Comparison of ENCODE assay signal across 13 cellular contexts in the genomic region with DNA sequence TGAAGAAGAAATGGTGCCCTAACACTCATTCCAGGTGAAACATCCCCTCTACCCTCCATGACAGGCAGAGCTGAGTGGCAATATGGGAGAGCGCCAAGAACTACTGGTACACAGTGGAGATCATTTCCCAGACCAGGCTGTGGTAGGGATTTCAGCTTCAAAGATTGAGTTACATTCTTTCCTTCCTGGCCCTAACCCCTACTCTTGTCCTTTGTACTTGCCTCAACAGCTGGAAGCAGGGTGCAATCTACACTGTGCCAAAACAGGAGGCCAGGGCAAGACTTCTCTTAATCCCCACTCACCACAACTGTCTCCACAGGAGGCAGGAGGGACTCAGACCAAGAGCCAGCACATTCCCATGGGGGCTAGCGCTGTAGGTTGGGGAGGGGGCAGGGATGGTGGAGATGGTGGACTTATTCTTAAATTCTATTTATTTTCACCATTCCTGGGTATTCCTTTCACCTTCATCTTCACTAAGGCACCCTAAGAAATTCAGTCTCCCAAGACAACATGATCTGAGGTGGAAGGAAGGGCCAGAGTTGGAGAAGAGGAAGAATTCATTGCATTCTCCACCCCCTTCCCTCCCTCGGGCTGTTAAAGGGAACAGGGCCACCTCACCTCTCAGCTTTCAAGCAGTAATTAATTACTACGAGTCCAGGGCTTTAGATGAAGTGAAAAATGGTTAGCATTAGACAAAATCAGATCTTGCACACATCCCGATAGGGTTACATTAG.
DNase-seq lines count a peak whose midpoint lies in the region; ATAC-seq and TF ChIP-seq lines count a peak whose summit lies in the region.
"Had no signal": no experiment of that assay in that cellular context is flagged by ENCODE, and none has a peak within 500 bp of the region (broad histone marks: within the 10 kb centered on the region; RNA-seq: fewer than 3 reads in every experiment).

No MANE protein-coding gene starts in this region.

- peak; percentile 41; the same call in 1 of the 3 replicates for ATAC-seq in DND-41 (ENCODE audit: insufficient read depth, low read depth)
- no peak for ATAC-seq in GM21515 (IDR thresholded peaks at IDR 0.05; ENCODE audit: unreplicated experiment)
- ATAC-seq: K562 had no signal

- H2BK5ac ChIP-seq in trophoblast cell (ENCODE audit: low read depth, low read length, poor library complexity) = no peak overlapping the region

- peaks cover 37% of the 10 kb centered on the region for H3K4me1 Mint-ChIP-seq in Caco-2 (ENCODE audit: low read depth, unreplicated experiment)

- H3K4me2 ChIP-seq in DND-41 (ENCODE audit: insufficient read depth, low read length) (no peak overlapping the region), trophoblast cell (ENCODE audit: low read length) (no peak overlapping the region)

- H3K27ac ChIP-seq in DND-41 (ENCODE audit: low read length) = peak overlapping the region; percentile 41; the same call in 1 of the 2 replicates
- H3K27ac ChIP-seq in trophoblast cell (ENCODE audit: low read depth, low read length) = no peak overlapping the region
- no peak overlapping the region for H3K27ac ChIP-seq in testis
- H3K27ac ChIP-seq: sigmoid colon had no signal

- H3K9ac ChIP-seq in DND-41 (ENCODE audit: low read depth, low read length) (no peak overlapping the region), trophoblast cell (ENCODE audit: low read length) (no peak overlapping the region)

- H4K91ac ChIP-seq in trophoblast cell (ENCODE audit: low read depth, low read length) = no peak overlapping the region

- DNase-seq in DND-41 = no peak
- peak; percentile 36 for DNase-seq in MV-4-11 (lab: John Stamatoyannopoulos, UW)
- peak; percentile 54 for DNase-seq in fibroblast of peridontal ligament (ENCODE audit: extremely low read depth)
- DNase-seq in trophoblast cell = no peak
- no peak for DNase-seq in testis
- DNase-seq in Caco-2 = no peak
- DNase-seq: cortex of kidney, naive B cell, NCI-H187 treated with DMSO at 0.1 percent for 48 hours, SHP77 treated with DMSO at 0.1 percent for 48 hours, sigmoid colon had no signal

- H2AK5ac ChIP-seq in trophoblast cell (ENCODE audit: low read length) = no peak overlapping the region

- H3K4me1 ChIP-seq in DND-41 (ENCODE audit: insufficient read depth, low read length) = peaks cover 9% of the 10 kb centered on the region
- H3K4me1 ChIP-seq in trophoblast cell (ENCODE audit: control insufficient read depth in 1 of 2, insufficient read depth in 2 of 2, low read length in 2 of 2) = peaks cover 10 to 17% of the 10 kb centered on the region in 2 experiments
- no peaks in the 10 kb centered on the region for H3K4me1 ChIP-seq in testis
- peaks cover 17% of the 10 kb centered on the region for H3K4me1 ChIP-seq in Caco-2

- H3K23ac ChIP-seq in trophoblast cell (ENCODE audit: low read length) = no peak overlapping the region

- H3K36me3 Mint-ChIP-seq in Caco-2 (ENCODE audit: insufficient read depth, unreplicated experiment) = peaks cover 8% of the 10 kb centered on the region
- H3K36me3 Mint-ChIP-seq: naive B cell had no signal

- no TSS peak for BruUV-seq in Caco-2 (replicated peaks; lab: Mats Ljungman, UMichigan)

- POLR2A ChIA-PET in Caco-2 (lab: Charles Lee) = no interaction called here

- H3K36me3 ChIP-seq in DND-41 (ENCODE audit: insufficient read depth, low read length) (peaks cover 43% of the 10 kb centered on the region), trophoblast cell (ENCODE audit: control insufficient read depth in 1 of 2, insufficient read depth in 2 of 2, low read length in 2 of 2) (no peaks in the 10 kb centered on the region), testis (ENCODE audit: low read depth, missing control alignments) (no peaks in the 10 kb centered on the region), Caco-2 (ENCODE audit: control insufficient read depth, insufficient read depth, low read length) (no peaks in the 10 kb centered on the region; the same call in 1 of the 2 replicates)
- H3K36me3 ChIP-seq: sigmoid colon had no signal

- H3K4me3 ChIP-seq in DND-41 (ENCODE audit: low read depth in 1 of 2, low read length in 2 of 2) = no peak overlapping the region
- H3K4me3 ChIP-seq in trophoblast cell (ENCODE audit: low read depth, low read length) = no peak overlapping the region
- H3K4me3 ChIP-seq in testis = no peak overlapping the region
- H3K4me3 ChIP-seq in Caco-2 (ENCODE audit: low read depth, low read length) = no peak overlapping the region
- H3K4me3 ChIP-seq: K562, sigmoid colon had no signal

- no peak overlapping the region for H4K8ac ChIP-seq in trophoblast cell (ENCODE audit: low read depth, low read length)

- H2AFZ ChIP-seq in DND-41 (ENCODE audit: low read depth, low read length) = no peak overlapping the region
- no peak overlapping the region for H2AFZ ChIP-seq in trophoblast cell (ENCODE audit: insufficient read depth, low read length, poor library complexity)

- no peak for TF ChIP-seq POLR2A in testis (IDR thresholded peaks at IDR 0.05)

- no peak overlapping the region for H3K27ac Mint-ChIP-seq in Caco-2 (ENCODE audit: unreplicated experiment)

- no peaks in the 10 kb centered on the region for H3K79me1 ChIP-seq in trophoblast cell (ENCODE audit: low read length)

- H3K4ac ChIP-seq in trophoblast cell (ENCODE audit: low read depth, low read length) = no peak overlapping the region

- no CpG with 5 or more reads among the region's 5 CpGs for WGBS in trophoblast cell (ENCODE audit: extremely low coverage, insufficient coverage, insufficient read length)
- 79 to 80% methylated on average over 5 of the region's 5 CpGs for WGBS in testis, 2 donors

- no peaks in the 10 kb centered on the region for H3K9me3 ChIP-seq in DND-41 (ENCODE audit: insufficient read depth, low read length, severe bottlenecking)
- no peaks in the 10 kb centered on the region for H3K9me3 ChIP-seq in trophoblast cell (ENCODE audit: insufficient read depth, low read depth, low read length)
- H3K9me3 ChIP-seq in testis = no peaks in the 10 kb centered on the region
- H3K9me3 ChIP-seq in Caco-2 = no peaks in the 10 kb centered on the region
- H3K9me3 ChIP-seq: sigmoid colon had no signal

- H3K9me3 Mint-ChIP-seq in Caco-2 (ENCODE audit: unreplicated experiment) = no peaks in the 10 kb centered on the region
- H3K9me3 Mint-ChIP-seq: naive B cell had no signal

- H3K4me3 Mint-ChIP-seq in Caco-2 (ENCODE audit: unreplicated experiment) = no peak overlapping the region

- CTCF ChIA-PET in Caco-2 (lab: Charles Lee) = interaction anchor here (1.1 kb wide), 1 partner anchor 13 kb away, joined by 3 read pairs; no protein-coding TSS in a partner anchor

- no peak overlapping the region for H2BK120ac ChIP-seq in trophoblast cell (ENCODE audit: insufficient read depth, low read length, poor library complexity)

- peaks cover 67% of the 10 kb centered on the region for H4K20me1 ChIP-seq in DND-41 (ENCODE audit: insufficient read depth, low read length)

- intact Hi-C loops in testis (cut with DNase I; ENCODE audit: low total_unique reads) (no loop called here), Caco-2 (cut with micrococcal nuclease; ENCODE audit: unreplicated experiment) (no loop called here)

- H3K14ac ChIP-seq in trophoblast cell (ENCODE audit: low read length) = no peak overlapping the region

- H2BK12ac ChIP-seq in trophoblast cell (ENCODE audit: low read length) = no peak overlapping the region

- TF ChIP-seq CTCF in DND-41 (IDR thresholded peaks at IDR 0.05; ENCODE audit: borderline replicate concordance, extremely low read depth, low read length, poor library complexity, severe bottlenecking) (no peak), testis (IDR thresholded peaks at IDR 0.05) (no peak), Caco-2 (IDR thresholded peaks at IDR 0.05; ENCODE audit: insufficient read depth in 1 of 2, low read depth in 1 of 2, low read length in 1 of 2, severe bottlenecking in 1 of 2, unreplicated experiment in 1 of 2) (no peak)

- no peaks in the 10 kb centered on the region for H3K27me3 Mint-ChIP-seq in Caco-2 (ENCODE audit: insufficient read depth, unreplicated experiment)

- H3K79me2 ChIP-seq in DND-41 (ENCODE audit: insufficient read depth, low read length) = peaks cover 99% of the 10 kb centered on the region
- peaks cover 1% of the 10 kb centered on the region for H3K79me2 ChIP-seq in trophoblast cell (ENCODE audit: control insufficient read depth, insufficient read depth, low read length, poor library complexity)

- H4K12ac ChIP-seq in trophoblast cell (ENCODE audit: low read depth, low read length) = no peak overlapping the region

- H3K18ac ChIP-seq in trophoblast cell (ENCODE audit: low read length) = peak overlapping the region; percentile 35

- H3K27me3 ChIP-seq in DND-41 (ENCODE audit: insufficient read depth, low read length, poor library complexity) (no peaks in the 10 kb centered on the region), trophoblast cell (ENCODE audit: insufficient read depth, low read length) (no peaks in the 10 kb centered on the region), testis (no peaks in the 10 kb centered on the region), Caco-2 (replicated peaks; ENCODE audit: control insufficient read depth, insufficient read depth, low read length) (no peaks in the 10 kb centered on the region)
- H3K27me3 ChIP-seq: sigmoid colon had no signal

Comparison
In these comparisons a context has a peak if more than half of its experiments do, and no peak if none do; other contexts are left out.
1. DNase-seq: peak in MV-4-11 (single experiment) and fibroblast of peridontal ligament (single experiment); none in DND-41 (single experiment), trophoblast cell (0 of 2), testis (single experiment) and Caco-2 (0 of 2).